In genomic region chr2:101776172-101777043, GRCh38 we compare ENCODE assay signal across 13 cellular contexts.
DNase-seq lines count a peak whose midpoint lies in the region; ATAC-seq and TF ChIP-seq lines count a peak whose summit lies in the region.
"Had no signal": no experiment of that assay in that cellular context is flagged by ENCODE, and none has a peak within 500 bp of the region (broad histone marks: within the 10 kb centered on the region; RNA-seq: fewer than 3 reads in every experiment).

No MANE protein-coding gene starts in this region.

- no peaks in the 10 kb centered on the region for H4K20me1 ChIP-seq in HCT116 (ENCODE audit: insufficient read depth)

- POLR2A ChIA-PET in HCT116 (lab: Charles Lee): no interaction called here

- H3K4me3 ChIP-seq in HCT116 (replicated peaks in 1 of 2; ENCODE audit: low read depth in 1 of 2, low read length in 2 of 2): no peak overlapping the region
- no peak overlapping the region for H3K4me3 ChIP-seq in heart left ventricle
- no peak overlapping the region for H3K4me3 ChIP-seq in psoas muscle
- H3K4me3 ChIP-seq in MG63: no peak overlapping the region
- no peak overlapping the region for H3K4me3 ChIP-seq in aorta (ENCODE audit: low read length in 2 of 2)
- H3K4me3 ChIP-seq: body of pancreas had no signal

- 43 to 46% (median 45%) methylated on average over 10 of the region's 10 CpGs for WGBS in heart left ventricle, 4 donors
- WGBS in psoas muscle, 3 donors: 60 to 63% (median 60%) methylated on average over 10 of the region's 10 CpGs
- WGBS in aorta, 2 donors: 47% methylated on average over 10 of the region's 10 CpGs

- RAD21 ChIA-PET in HCT116 (lab: Charles Lee; ENCODE audit: low non-redundant PET in 1 of 2, low total read pairs in 2 of 2, uncharacterized antibody in 2 of 2, unreplicated experiment in 2 of 2): no interaction called here

- H3K9me3 ChIP-seq in HCT116 (ENCODE audit: control insufficient read depth in 1 of 2, insufficient read depth in 1 of 2, low read depth in 1 of 2, low read length in 2 of 2) (no peaks in the 10 kb centered on the region), heart left ventricle (no peaks in the 10 kb centered on the region), psoas muscle (no peaks in the 10 kb centered on the region), MG63 (no peaks in the 10 kb centered on the region), aorta (ENCODE audit: control insufficient read depth, low read length) (no peaks in the 10 kb centered on the region)
- H3K9me3 ChIP-seq: body of pancreas, neutrophil had no signal

- no peak for DNase-seq in HCT116 (ENCODE audit: low read depth, low spot score)
- DNase-seq in heart left ventricle: peak in 1 of 5 donors; percentile 39
- no peak for DNase-seq in psoas muscle
- no peak for DNase-seq in MG63
- DNase-seq in aorta: no peak
- DNase-seq in NCI-H524 treated with DMSO at 0.1 percent for 48 hours (lab: John Stamatoyannopoulos, UW): no peak
- DNase-seq: activated T-cell treated with anti-CD3 and anti-CD28 coated beads, Interleukin-2, amount 50 U/mL, for 24 hours; body of pancreas; stimulated activated CD4-positive, alpha-beta T cell treated with anti-CD3 and anti-CD28 coated beads, Interleukin-4, amount 100 ng/mL, for 1 hour had no signal

- CTCF ChIA-PET in HCT116 (lab: Charles Lee): interaction anchor here (0.6 kb wide), 1 partner anchor 45 kb away, joined by 7 read pairs; no protein-coding TSS in a partner anchor

- no peaks in the 10 kb centered on the region for H3K4me1 ChIP-seq in HCT116 (ENCODE audit: control insufficient read depth in 1 of 2, insufficient read depth in 2 of 2, low read length in 2 of 2)
- H3K4me1 ChIP-seq in heart left ventricle: peaks cover 2 to 100% (median 86%) of the 10 kb centered on the region in 12 donors
- peaks cover 69% of the 10 kb centered on the region for H3K4me1 ChIP-seq in psoas muscle
- peaks cover 9 to 14% of the 10 kb centered on the region in 2 donors for H3K4me1 ChIP-seq in aorta (ENCODE audit: control insufficient read depth in 1 of 2, insufficient read depth in 2 of 2, low read length in 2 of 2)

- H2AFZ ChIP-seq in HCT116 (ENCODE audit: low read depth, low read length, poor library complexity, severe bottlenecking): no peak overlapping the region

- H3K79me2 ChIP-seq in HCT116 (ENCODE audit: insufficient read depth, low read length): peaks cover 98% of the 10 kb centered on the region

- no peak overlapping the region for H3K4me2 ChIP-seq in HCT116 (ENCODE audit: low read length)

- H3K27me3 ChIP-seq in HCT116 (ENCODE audit: insufficient read depth, low read length): no peaks in the 10 kb centered on the region
- no peaks in the 10 kb centered on the region for H3K27me3 ChIP-seq in heart left ventricle
- no peaks in the 10 kb centered on the region for H3K27me3 ChIP-seq in psoas muscle (ENCODE audit: insufficient read depth in 3 of 3, low read length in 2 of 3)
- no peaks in the 10 kb centered on the region for H3K27me3 ChIP-seq in MG63
- H3K27me3 ChIP-seq in aorta (ENCODE audit: control insufficient read depth in 1 of 2, insufficient read depth in 2 of 2, low read length in 1 of 2): no peaks in the 10 kb centered on the region
- H3K27me3 ChIP-seq: body of pancreas, neutrophil had no signal

- ATAC-seq in HCT116 (peak; percentile 54; the same call in 1 of the 2 replicates), heart left ventricle (peak in 3 of 4 donors; percentile 54 to 68 (median 58)), psoas muscle (peak in 3 of 4 donors; percentile 40 to 49 (median 45)), GM21381 (IDR thresholded peaks at IDR 0.05; ENCODE audit: unreplicated experiment) (no peak), aorta (ENCODE audit: low FRiP score) (no peak)
- ATAC-seq: body of pancreas had no signal

- H3K36me3 ChIP-seq in HCT116 (ENCODE audit: control insufficient read depth in 1 of 2, insufficient read depth in 2 of 2, low read length in 2 of 2) (no peaks in the 10 kb centered on the region), heart left ventricle (no peaks in the 10 kb centered on the region), psoas muscle (ENCODE audit: insufficient read depth in 1 of 2, low read depth in 1 of 2) (no peaks in the 10 kb centered on the region), MG63 (no peaks in the 10 kb centered on the region), aorta (ENCODE audit: control insufficient read depth in 1 of 2, insufficient read depth in 2 of 2, low read length in 1 of 2) (no peaks in the 10 kb centered on the region)
- H3K36me3 ChIP-seq: neutrophil had no signal

- H3K9me2 ChIP-seq in HCT116 (ENCODE audit: insufficient read depth): no peaks in the 10 kb centered on the region

- no peak overlapping the region for H3K27ac ChIP-seq in HCT116 (ENCODE audit: low read depth, low read length)
- H3K27ac ChIP-seq in angular gyrus (ENCODE audit: low read depth, low read length): peak overlapping the region; percentile 51
- no peak overlapping the region for H3K27ac ChIP-seq in heart left ventricle
- no peak overlapping the region for H3K27ac ChIP-seq in psoas muscle
- H3K27ac ChIP-seq in aorta (ENCODE audit: low read depth in 1 of 2, low read length in 2 of 2): no peak overlapping the region
- H3K27ac ChIP-seq: body of pancreas, neutrophil, VCaP had no signal

- BruUV-seq in HCT116 (replicated peaks; lab: Mats Ljungman, UMichigan): no TSS peak

- TF ChIP-seq POLR2A in HCT116 (IDR thresholded peaks at IDR 0.05; ENCODE audit: borderline replicate concordance, extremely low read depth, insufficient read depth, insufficient read length) (no peak), heart left ventricle (IDR thresholded peaks at IDR 0.05) (no peak)

- no peak for TF ChIP-seq RAD21 in HCT116 (IDR thresholded peaks at IDR 0.05; ENCODE audit: low read depth)

- TF ChIP-seq CTCF in HCT116 (IDR thresholded peaks at IDR 0.05 in 2 of 3, conservative IDR thresholded peaks at IDR 0.05 in 1 of 3; ENCODE audit: borderline replicate concordance in 1 of 3, insufficient read depth in 1 of 3, low read depth in 2 of 3, low read length in 2 of 3) (0 out of 6 replicates have a peak, but pooled peaks of 2 of the 3 experiments have one; percentile 13 to 16), heart left ventricle (IDR thresholded peaks at IDR 0.05) (peak in 8 of 12 donors; percentile 11 to 51 (median 28)), psoas muscle (IDR thresholded peaks at IDR 0.05) (no peak)

- no peak overlapping the region for H3K9ac ChIP-seq in HCT116 (ENCODE audit: low read length)

- intact Hi-C loops in HCT116 (cut with micrococcal nuclease) (no loop called here), heart left ventricle (cut with DNase I) (loop anchor here in 4 of 10 donors (5.0 to 10.0 kb wide), 3 partner anchors 41 to 252 kb away; no protein-coding TSS in a partner anchor), psoas muscle (cut with DNase I) (loop anchor here in 1 of 2 donors (10.0 kb wide), 1 partner anchor 82 kb away; the partner anchor contains the start of gene MAP4K4), aorta (cut with DNase I) (no loop called here)

TF ChIP-seq in HCT116, 20 proteins besides CTCF, POLR2A, EP300 and RAD21:
- TF ChIP-seq ZNF274 (IDR thresholded peaks at IDR 0.05; ENCODE audit: low read depth, low read length): no peak
- no peak for TF ChIP-seq ZFX (IDR thresholded peaks at IDR 0.05)
- no peak for TF ChIP-seq ATF3 (IDR thresholded peaks at IDR 0.05)
- no peak for TF ChIP-seq REST (IDR thresholded peaks at IDR 0.05; ENCODE audit: low read depth)
- no peak for TF ChIP-seq TCF7L2 (IDR thresholded peaks at IDR 0.05; ENCODE audit: borderline replicate concordance, extremely low read depth, insufficient read depth, insufficient read length)
- TF ChIP-seq SP1 (IDR thresholded peaks at IDR 0.05; ENCODE audit: low read depth): no peak
- no peak for TF ChIP-seq EZH2 (IDR thresholded peaks at IDR 0.05)
- no peak for TF ChIP-seq SIN3A (IDR thresholded peaks at IDR 0.05; ENCODE audit: low read depth)
- TF ChIP-seq ELF1 (IDR thresholded peaks at IDR 0.05; ENCODE audit: borderline replicate concordance, low read depth): no peak
- no peak for TF ChIP-seq MAX (IDR thresholded peaks at IDR 0.05)
- no peak for TF ChIP-seq JUND (IDR thresholded peaks at IDR 0.05)
- TF ChIP-seq YY1 (IDR thresholded peaks at IDR 0.05; ENCODE audit: extremely low read depth, insufficient replicate concordance, low read depth, low read length): no peak
- no peak for TF ChIP-seq EGR1 (IDR thresholded peaks at IDR 0.05; ENCODE audit: low read depth)
- TF ChIP-seq FOSL1 (IDR thresholded peaks at IDR 0.05; ENCODE audit: low read depth): no peak
- TF ChIP-seq POLR2AphosphoS5 (IDR thresholded peaks at IDR 0.05; ENCODE audit: low read depth, low read length): no peak

Comparison
In these comparisons a context has a peak if more than half of its experiments do, and no peak if none do; other contexts are left out.
1. ATAC-seq: peak in HCT116 (single experiment), heart left ventricle (3 of 4) and psoas muscle (3 of 4); none in GM21381 (single experiment) and aorta (single experiment).